Comparison of ENCODE assay signal across 1 cellular context in genomic region chr16:2771496-2772402, GRCh38.
TF ChIP-seq lines count a peak whose summit lies in the region.

No MANE protein-coding gene starts in this region.

TF ChIP-seq in A549, 52 proteins besides CTCF, POLR2A, EP300 and RAD21:
- peak; percentile 43; the same call in 1 of the 2 replicates for TF ChIP-seq POLR2AphosphoS2 (conservative IDR thresholded peaks at IDR 0.05; ENCODE audit: low read length)
- TF ChIP-seq CEBPB (IDR thresholded peaks at IDR 0.05) = no peak
TF ChIP-seq in A549: peak in this region for 1.
